ENCODE assay signal across 16 cellular contexts in the genomic region with DNA sequence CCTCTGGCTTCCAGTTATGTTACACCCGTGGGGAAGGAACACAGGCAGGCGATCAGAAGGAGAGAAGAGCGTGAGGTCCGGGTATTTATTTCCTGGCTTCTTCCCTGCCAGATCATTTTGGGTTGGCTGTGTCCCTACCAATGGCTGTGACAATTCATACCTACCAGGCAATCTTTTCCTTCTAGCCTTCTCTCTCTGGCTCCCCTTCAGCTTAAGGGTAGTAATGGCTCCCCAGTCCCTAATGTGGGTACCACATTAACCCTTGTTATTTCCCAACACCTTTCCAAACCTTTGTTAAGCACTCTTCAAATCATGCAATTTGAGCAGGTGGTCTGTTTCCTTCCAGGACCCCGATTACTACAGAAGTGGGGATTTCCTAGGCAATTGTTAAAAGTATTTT.
DNase-seq lines count a peak whose midpoint lies in the region; ATAC-seq, FAIRE-seq and TF ChIP-seq lines count a peak whose summit lies in the region.
"Had no signal": no experiment of that assay in that cellular context is flagged by ENCODE, and none has a peak within 500 bp of the region (broad histone marks: within the 10 kb centered on the region; RNA-seq: fewer than 3 reads in every experiment).

No MANE protein-coding gene starts in this region.

- H3K27me3 ChIP-seq in GM23338 (ENCODE audit: insufficient read depth) (no peaks in the 10 kb centered on the region), K562 (ENCODE audit: control insufficient read depth in 2 of 2, insufficient read depth in 2 of 2, low read length in 2 of 2) (peaks cover 2 to 6% of the 10 kb centered on the region in 2 experiments; a peak in 2 of 5 replicates), tibial artery (no peaks in the 10 kb centered on the region), SJCRH30 (no peaks in the 10 kb centered on the region), HepG2 (ENCODE audit: control insufficient read depth in 1 of 2, insufficient read depth in 2 of 2, low read length in 2 of 2) (peaks cover 0 to 6% of the 10 kb centered on the region in 2 experiments; a peak in 2 of 5 replicates)
- H3K27me3 ChIP-seq: BLaER1 treated with 17β-estradiol and CSF1 and Interleukin-3, amounts not matched to agents 10 nM and 100 nM had no signal

- no peaks in the 10 kb centered on the region for H3K9me1 ChIP-seq in K562 (ENCODE audit: control insufficient read depth, insufficient read depth, low read length)

- H2AFZ ChIP-seq in GM23338, result no peak overlapping the region
- H2AFZ ChIP-seq in K562 (ENCODE audit: low read depth, low read length), result no peak overlapping the region
- no peak overlapping the region for H2AFZ ChIP-seq in HepG2 (ENCODE audit: low read length)
- H2AFZ ChIP-seq: GM23248 had no signal

- H3K79me2 ChIP-seq in GM23338 (replicated peaks; ENCODE audit: insufficient read depth) (no peaks in the 10 kb centered on the region; the same call in 1 of the 2 replicates), K562 (ENCODE audit: control insufficient read depth, insufficient read depth, low read length) (no peaks in the 10 kb centered on the region), HepG2 (ENCODE audit: insufficient read depth, low read length) (no peaks in the 10 kb centered on the region)

- H3K4me3 ChIP-seq in GM23338 (no peak overlapping the region), K562 (no peak overlapping the region), tibial artery (no peak overlapping the region), SJCRH30 (no peak overlapping the region), HepG2 (replicated peaks in 1 of 3; ENCODE audit: insufficient read depth in 1 of 3, low read depth in 2 of 3, low read length in 3 of 3) (no peak overlapping the region)
- H3K4me3 ChIP-seq: BLaER1 treated with 17β-estradiol and CSF1 and Interleukin-3, amounts not matched to agents 10 nM and 100 nM; GM23248; HAP-1 had no signal

- no peak overlapping the region for H3K9ac ChIP-seq in K562 (ENCODE audit: insufficient read depth in 1 of 2, low read depth in 2 of 2, low read length in 2 of 2)
- H3K9ac ChIP-seq in HepG2 (ENCODE audit: insufficient read depth, low read depth, low read length), result no peak overlapping the region
- H3K9ac ChIP-seq: BLaER1 treated with 17β-estradiol and CSF1 and Interleukin-3, amounts not matched to agents 10 nM and 100 nM; GM23248 had no signal

- no peaks in the 10 kb centered on the region for H3K27me3 Mint-ChIP-seq in GM23338 (ENCODE audit: insufficient read depth, low read depth, poor library complexity)
- H3K27me3 Mint-ChIP-seq in glutamatergic neuron (ENCODE audit: unreplicated experiment), result peaks cover 23% of the 10 kb centered on the region
- H3K27me3 Mint-ChIP-seq: B cell had no signal

- ATAC-seq in GM23338, result peak; percentile 76
- peak; percentile 57; the same call in 2 of the 3 replicates for ATAC-seq in K562
- no peak for ATAC-seq in HepG2
- ATAC-seq: CD8-positive, alpha-beta T cell had no signal

- H3K4me1 ChIP-seq in GM23338 (ENCODE audit: insufficient read depth) (no peaks in the 10 kb centered on the region), K562 (replicated peaks in 1 of 2; ENCODE audit: control insufficient read depth in 2 of 2, insufficient read depth in 2 of 2, low read length in 2 of 2) (no peaks in the 10 kb centered on the region), tibial artery (no peaks in the 10 kb centered on the region), SJCRH30 (no peaks in the 10 kb centered on the region), HepG2 (ENCODE audit: insufficient read depth, low read length) (no peaks in the 10 kb centered on the region)
- H3K4me1 ChIP-seq: HAP-1 had no signal

- no peak for FAIRE-seq in K562 (lab: Jason Lieb, UNC)
- no peak for FAIRE-seq in HepG2 (lab: Jason Lieb, UNC)
- FAIRE-seq: GM12892, GM18507 had no signal

- in situ Hi-C loops in K562 (cut with MboI), result no loop called here
- in situ Hi-C loops in HepG2 (cut with HindIII; ENCODE audit: extremely low pct_ligation_motif_present, low pct_unique_long_range_greater_than_20kb), result no loop called here

- 0% methylated on average over 5 of the region's 5 CpGs for WGBS in K562 (ENCODE audit: insufficient coverage, low coverage, missing lambda C conversion rate)
- WGBS in HepG2 (ENCODE audit: low lambda C conversion rate), result 17% methylated on average over 5 of the region's 5 CpGs

- H3K4me1 Mint-ChIP-seq in GM23338 (peaks cover 4% of the 10 kb centered on the region; the same call in 1 of the 3 replicates), glutamatergic neuron (ENCODE audit: low read depth, unreplicated experiment) (peaks cover 20% of the 10 kb centered on the region)

- TF ChIP-seq RAD21 in K562 (CRISPR knock-in tag; conservative IDR thresholded peaks at IDR 0.05 in 1 of 2, IDR thresholded peaks at IDR 0.05 in 1 of 2), result no peak
- no peak for TF ChIP-seq RAD21 in HepG2 (CRISPR knock-in tag; IDR thresholded peaks at IDR 0.05)

- H3K27ac Mint-ChIP-seq in GM23338, result peak overlapping the region; percentile 15; the same call in 1 of the 2 replicates
- peak overlapping the region; percentile 59 for H3K27ac Mint-ChIP-seq in glutamatergic neuron (ENCODE audit: unreplicated experiment)
- H3K27ac Mint-ChIP-seq: B cell; CD8-positive, alpha-beta T cell had no signal

- H3K9me3 ChIP-seq in K562 (replicated peaks; ENCODE audit: control insufficient read depth, insufficient read depth, low read depth, low read length), result no peaks in the 10 kb centered on the region
- no peaks in the 10 kb centered on the region for H3K9me3 ChIP-seq in tibial artery
- no peaks in the 10 kb centered on the region for H3K9me3 ChIP-seq in SJCRH30 (replicated peaks)
- no peaks in the 10 kb centered on the region for H3K9me3 ChIP-seq in HepG2 (ENCODE audit: low read length)
- H3K9me3 ChIP-seq: BLaER1 treated with 17β-estradiol and CSF1 and Interleukin-3, amounts not matched to agents 10 nM and 100 nM; HAP-1 had no signal

- H3K4me2 ChIP-seq in GM23338 (no peak overlapping the region), K562 (ENCODE audit: insufficient read depth, low read length) (no peak overlapping the region), HepG2 (ENCODE audit: low read depth, low read length) (no peak overlapping the region)
- H3K4me2 ChIP-seq: BLaER1 treated with 17β-estradiol and CSF1 and Interleukin-3, amounts not matched to agents 10 nM and 100 nM had no signal

- H3K36me3 Mint-ChIP-seq in GM23338 (ENCODE audit: low read depth) (peaks cover 20% of the 10 kb centered on the region), glutamatergic neuron (ENCODE audit: unreplicated experiment) (peaks cover 25% of the 10 kb centered on the region)

- TF ChIP-seq CTCF in GM23338 (conservative IDR thresholded peaks at IDR 0.05; ENCODE audit: low read depth in 2 of 2) (peak in 1 of 2 experiments; percentile 1; a peak in 1 of 4 replicates), K562 (IDR thresholded peaks at IDR 0.05 in 2 of 3, conservative IDR thresholded peaks at IDR 0.05 in 1 of 3; ENCODE audit: insufficient read depth in 2 of 3, low read depth in 1 of 3, low read length in 3 of 3) (no peak), glutamatergic neuron (IDR thresholded peaks at IDR 0.05; ENCODE audit: partially characterized antibody, unreplicated experiment) (no peak), tibial artery (IDR thresholded peaks at IDR 0.05) (no peak), HepG2 (CRISPR knock-in tag; IDR thresholded peaks at IDR 0.05) (no peak)

- intact Hi-C loops in K562 (cut with micrococcal nuclease) (no loop called here), tibial artery (cut with DNase I; ENCODE audit: low total_unique reads) (no loop called here), HepG2 (cut with micrococcal nuclease; ENCODE audit: unreplicated experiment) (no loop called here)

- no peaks in the 10 kb centered on the region for H3F3A ChIP-seq in GM23338 (replicated peaks; ENCODE audit: low read depth)

- H4K20me1 ChIP-seq in GM23338 (replicated peaks; ENCODE audit: insufficient read depth) (no peaks in the 10 kb centered on the region), K562 (replicated peaks; ENCODE audit: control insufficient read depth, insufficient read depth, low read length) (no peaks in the 10 kb centered on the region), HepG2 (ENCODE audit: insufficient read depth, low read length) (no peaks in the 10 kb centered on the region)
- H4K20me1 ChIP-seq: BLaER1 treated with 17β-estradiol and CSF1 and Interleukin-3, amounts not matched to agents 10 nM and 100 nM had no signal

- no peak overlapping the region for H3K4me3 Mint-ChIP-seq in GM23338
- no peak overlapping the region for H3K4me3 Mint-ChIP-seq in glutamatergic neuron (ENCODE audit: unreplicated experiment)
- H3K4me3 Mint-ChIP-seq: B cell; CD8-positive, alpha-beta T cell had no signal

- DNase-seq in GM23338 (ENCODE audit: low spot score) (peak; percentile 38), K562 (ENCODE audit: extremely low read depth in 1 of 4, low spot score in 3 of 4) (no peak), glutamatergic neuron (no peak), tibial artery (no peak), SJCRH30 (no peak), HepG2 (ENCODE audit: low spot score) (no peak), NCI-H524 (lab: John Stamatoyannopoulos, UW) (no peak)
- DNase-seq: Calu3; CD8-positive, alpha-beta T cell; DMS79 treated with DMSO at 0.1 percent for 48 hours; GM23248 had no signal

- BruUV-seq in K562 (replicated peaks; lab: Mats Ljungman, UMichigan) (no TSS peak), HepG2 (replicated peaks; lab: Mats Ljungman, UMichigan) (no TSS peak)

- TF ChIP-seq POLR2A in K562 (conservative IDR thresholded peaks at IDR 0.05) (no peak), HepG2 (IDR thresholded peaks at IDR 0.05; ENCODE audit: insufficient read depth in 1 of 2, low read depth in 2 of 2, low read length in 2 of 2) (no peak)

- POLR2A ChIA-PET in K562 (lab: Yijun Ruan, JAX) (interaction anchor here (0.6 to 0.9 kb wide), 2 partner anchors 21 to 247 kb away, joined by 3 read pairs; no protein-coding TSS in a partner anchor), HepG2 (lab: Yijun Ruan, JAX) (no interaction called here)

- H3K36me3 ChIP-seq in GM23338 (ENCODE audit: insufficient read depth), result no peaks in the 10 kb centered on the region
- H3K36me3 ChIP-seq in K562 (ENCODE audit: control insufficient read depth, insufficient read depth, low read length), result no peaks in the 10 kb centered on the region
- H3K36me3 ChIP-seq in tibial artery, result no peaks in the 10 kb centered on the region
- no peaks in the 10 kb centered on the region for H3K36me3 ChIP-seq in SJCRH30
- H3K36me3 ChIP-seq in HepG2 (replicated peaks in 1 of 2; ENCODE audit: control insufficient read depth in 1 of 2, insufficient read depth in 2 of 2, low read length in 2 of 2), result no peaks in the 10 kb centered on the region
- H3K36me3 ChIP-seq: BLaER1 treated with 17β-estradiol and CSF1 and Interleukin-3, amounts not matched to agents 10 nM and 100 nM had no signal

- TF ChIP-seq EP300 in K562 (IDR thresholded peaks at IDR 0.05; ENCODE audit: low read length), result no peak
- no peak for TF ChIP-seq EP300 in HepG2 (IDR thresholded peaks at IDR 0.05; ENCODE audit: low read depth in 2 of 2, low read length in 2 of 2)
- TF ChIP-seq EP300 in HepG2 (CRISPR knock-in tag; IDR thresholded peaks at IDR 0.05; ENCODE audit: borderline replicate concordance), result no peak

- H3K9me3 Mint-ChIP-seq in GM23338 (no peaks in the 10 kb centered on the region), glutamatergic neuron (ENCODE audit: unreplicated experiment) (peaks cover 13% of the 10 kb centered on the region)
- H3K9me3 Mint-ChIP-seq: CD8-positive, alpha-beta T cell had no signal

- CTCF ChIA-PET in K562 (lab: Yijun Ruan, JAX; ENCODE audit: low intra/inter-chr PET ratio), result no interaction called here
- CTCF ChIA-PET in HepG2 (lab: Yijun Ruan, JAX; ENCODE audit: low intra/inter-chr PET ratio, low total read pairs), result no interaction called here

- no peak overlapping the region for H3K27ac ChIP-seq in GM23338 (ENCODE audit: low read depth)
- H3K27ac ChIP-seq in K562 (ENCODE audit: extremely low read depth, low read depth, low read length), result no peak overlapping the region
- no peak overlapping the region for H3K27ac ChIP-seq in tibial artery
- H3K27ac ChIP-seq in SJCRH30, result no peak overlapping the region
- no peak overlapping the region for H3K27ac ChIP-seq in HepG2 (ENCODE audit: extremely low read length, insufficient read depth, low read length)
- H3K27ac ChIP-seq: BLaER1 treated with 17β-estradiol and CSF1 and Interleukin-3, amounts not matched to agents 10 nM and 100 nM; GM23248 had no signal

- no peaks in the 10 kb centered on the region for H3K9me2 ChIP-seq in GM23338 (ENCODE audit: insufficient read depth)
